In the genomic region with DNA sequence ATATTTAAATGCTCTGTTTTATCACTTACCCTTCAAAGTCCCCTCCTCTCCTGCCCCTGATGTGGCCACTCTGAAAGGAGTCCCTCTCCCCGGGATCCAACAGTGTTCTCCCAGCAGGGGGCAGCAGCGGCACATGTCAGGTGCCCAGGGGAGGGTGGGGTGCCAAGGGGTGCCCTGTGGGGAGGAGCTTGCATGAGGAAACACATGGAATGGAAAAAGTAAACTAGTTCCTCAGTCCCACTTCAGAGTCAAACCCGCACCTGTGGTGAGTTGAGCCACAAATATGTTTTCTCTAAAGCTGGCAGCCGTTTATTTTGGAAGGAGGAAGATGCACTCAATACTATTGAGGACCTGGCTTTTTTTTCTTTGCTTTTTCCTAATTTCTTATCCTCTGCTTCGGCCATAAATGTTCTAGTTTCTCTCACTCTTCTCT, we compare ENCODE assay signal across 8 cellular contexts. TPM values are rescaled to one million over a fixed set of nuclear protein-coding genes. Genes with fewer than 3 reads are reported as not detected.
DNase-seq lines count a peak whose midpoint lies in the region; ATAC-seq and TF ChIP-seq lines count a peak whose summit lies in the region.

No MANE protein-coding gene starts in this region.

- CTCF ChIA-PET in Caco-2 (lab: Charles Lee), result interaction anchor here (0.6 to 1.5 kb wide), 12 partner anchors 11 to 420 kb away, joined by 3 to 18 read pairs (median 4); a partner anchor contains a TSS

- intact Hi-C loops in Caco-2 (cut with micrococcal nuclease; ENCODE audit: unreplicated experiment), result loop anchor here (1.0 kb wide), 3 partner anchors 23 to 332 kb away; no protein-coding TSS in a partner anchor

- BruUV-seq in Caco-2 (replicated peaks; lab: Mats Ljungman, UMichigan), result no TSS peak

- no peaks in the 10 kb centered on the region for H4K20me1 ChIP-seq in Loucy (ENCODE audit: insufficient read depth, low read length, poor library complexity, severe bottlenecking)

- H3K4me3 ChIP-seq in Caco-2 (ENCODE audit: low read depth, low read length) (no peak overlapping the region), Loucy (ENCODE audit: low read length, poor library complexity, severe bottlenecking) (peak overlapping the region; percentile 66)

- H3K27me3 ChIP-seq in Caco-2 (replicated peaks; ENCODE audit: control insufficient read depth, insufficient read depth, low read length) (no peaks in the 10 kb centered on the region), Loucy (ENCODE audit: insufficient read depth, low read length, poor library complexity, severe bottlenecking) (no peaks in the 10 kb centered on the region)

- peaks cover 33% of the 10 kb centered on the region for H3K79me2 ChIP-seq in Loucy (ENCODE audit: insufficient read depth, low read length)

- H3K36me3 Mint-ChIP-seq in Caco-2 (ENCODE audit: insufficient read depth, unreplicated experiment) (no peaks in the 10 kb centered on the region), nephron (ENCODE audit: low read depth) (no peaks in the 10 kb centered on the region)
- no peaks in the 10 kb centered on the region for H3K36me3 Mint-ChIP-seq in activated T-cell treated with anti-CD3 and anti-CD28 coated beads, Interleukin-2, amount 50 U/mL, for 72 hours (ENCODE audit: insufficient read depth in 2 of 2)

- H2AFZ ChIP-seq in Loucy (ENCODE audit: low read length), result no peak overlapping the region

- H3K27me3 Mint-ChIP-seq in Caco-2 (ENCODE audit: insufficient read depth, unreplicated experiment), result no peaks in the 10 kb centered on the region
- H3K27me3 Mint-ChIP-seq in activated T-cell treated with anti-CD3 and anti-CD28 coated beads, Interleukin-2, amount 50 U/mL, for 72 hours (ENCODE audit: low read depth), result no peaks in the 10 kb centered on the region
- peaks cover 3% of the 10 kb centered on the region for H3K27me3 Mint-ChIP-seq in nephron (ENCODE audit: low read depth)

- POLR2A ChIA-PET in Caco-2 (lab: Charles Lee), result no interaction called here

- H3K9ac ChIP-seq in Loucy (ENCODE audit: low read depth, low read length, poor library complexity, severe bottlenecking), result peak overlapping the region; percentile 82

- H3K4me1 ChIP-seq in Caco-2 (peaks cover 17% of the 10 kb centered on the region), Loucy (ENCODE audit: insufficient read depth, low read length, poor library complexity, severe bottlenecking) (peaks cover 46% of the 10 kb centered on the region)

- peaks cover 6% of the 10 kb centered on the region for H3K4me1 Mint-ChIP-seq in Caco-2 (ENCODE audit: low read depth, unreplicated experiment)
- peaks cover 30% of the 10 kb centered on the region for H3K4me1 Mint-ChIP-seq in activated T-cell treated with anti-CD3 and anti-CD28 coated beads, Interleukin-2, amount 50 U/mL, for 72 hours (ENCODE audit: low read depth)
- H3K4me1 Mint-ChIP-seq in nephron, result no peaks in the 10 kb centered on the region

- no peak overlapping the region for H3K27ac Mint-ChIP-seq in Caco-2 (ENCODE audit: unreplicated experiment)
- H3K27ac Mint-ChIP-seq in activated T-cell treated with anti-CD3 and anti-CD28 coated beads, Interleukin-2, amount 50 U/mL, for 72 hours, result peak overlapping the region; percentile 71
- no peak overlapping the region for H3K27ac Mint-ChIP-seq in nephron

- peak; percentile 87 to 92 for TF ChIP-seq CTCF in Caco-2 (IDR thresholded peaks at IDR 0.05; ENCODE audit: insufficient read depth in 1 of 2, low read depth in 1 of 2, low read length in 1 of 2, severe bottlenecking in 1 of 2, unreplicated experiment in 1 of 2)
- peak; percentile 99 for TF ChIP-seq CTCF in Loucy (conservative IDR thresholded peaks at IDR 0.05; ENCODE audit: low read length)
- peak; percentile 51 to 68 (median 68) for TF ChIP-seq CTCF in nephron (IDR thresholded peaks at IDR 0.05; ENCODE audit: unreplicated experiment in 3 of 3)

- H3K9me3 ChIP-seq in Caco-2 (no peaks in the 10 kb centered on the region), Loucy (ENCODE audit: insufficient read depth, low read depth, low read length) (no peaks in the 10 kb centered on the region)

- H3K4me2 ChIP-seq in Loucy (ENCODE audit: low read depth, low read length, poor library complexity, severe bottlenecking), result peak overlapping the region; percentile 86

- H3F3A ChIP-seq in Loucy (ENCODE audit: low read depth), result peaks cover 12% of the 10 kb centered on the region; the same call in 1 of the 2 replicates

- H3K9me3 Mint-ChIP-seq in Caco-2 (ENCODE audit: unreplicated experiment) (no peaks in the 10 kb centered on the region), nephron (no peaks in the 10 kb centered on the region)
- H3K9me3 Mint-ChIP-seq in activated T-cell treated with anti-CD3 and anti-CD28 coated beads, Interleukin-2, amount 50 U/mL, for 72 hours, result peaks cover 0 to 2% of the 10 kb centered on the region in 2 donors

- no peaks in the 10 kb centered on the region for H3K9me2 ChIP-seq in Loucy (replicated peaks; ENCODE audit: low read depth, low read length)

- H3K36me3 ChIP-seq in Caco-2 (ENCODE audit: control insufficient read depth, insufficient read depth, low read length), result no peaks in the 10 kb centered on the region
- H3K36me3 ChIP-seq in Loucy (ENCODE audit: insufficient read depth, low read length), result no peaks in the 10 kb centered on the region

- ATAC-seq in GM21526 (IDR thresholded peaks at IDR 0.05; ENCODE audit: low FRiP score, unreplicated experiment), result peak; percentile 68
- ATAC-seq in activated T-cell treated with anti-CD3 and anti-CD28 coated beads, Interleukin-2, amount 50 U/mL, for 72 hours (replicated peaks in 1 of 2), result peak; percentile 93 to 94
- peak; percentile 94 for ATAC-seq in stimulated activated naive CD8-positive, alpha-beta T cell treated with anti-CD3 and anti-CD28 coated beads, Interleukin-15, Interleukin-2, amounts not matched to agents 100 U/mL and 50 U/mL, for 24 hours

- no peak overlapping the region for H3K4me3 Mint-ChIP-seq in Caco-2 (ENCODE audit: unreplicated experiment)
- peak overlapping the region; percentile 65 to 75 for H3K4me3 Mint-ChIP-seq in activated T-cell treated with anti-CD3 and anti-CD28 coated beads, Interleukin-2, amount 50 U/mL, for 72 hours
- H3K4me3 Mint-ChIP-seq in nephron, result no peak overlapping the region

- DNase-seq in Caco-2 (peak; percentile 89 to 91), RPMI8226 (peak; percentile 95), fibroblast of gingiva (ENCODE audit: low read depth) (peak; percentile 71)
- peak; percentile 92 to 95 for DNase-seq in activated T-cell treated with anti-CD3 and anti-CD28 coated beads, Interleukin-2, amount 50 U/mL, for 72 hours
- DNase-seq in stimulated activated naive CD8-positive, alpha-beta T cell treated with anti-CD3 and anti-CD28 coated beads, Interleukin-15, Interleukin-2, amounts not matched to agents 100 U/mL and 50 U/mL, for 24 hours, result peak; percentile 99

RNA-seq across cellular contexts. Expression of a gene that starts 30.1 kb away (rescaled TPM):
- 1.5 and 2.0 TPM in 2 replicates for total RNA-seq in Caco-2 (2022)
- 10 to 100 TPM; 15.2 to 20.6 TPM for total RNA-seq in activated T-cell treated with anti-CD3 and anti-CD28 coated beads, Interleukin-2, amount 50 U/mL, for 72 hours

RNA-seq across cellular contexts. Expression of a gene that starts 40.9 kb away (rescaled TPM):
- total RNA-seq in Caco-2 (2022), result 14.5 and 15.8 TPM in 2 replicates
- 10 to 100 TPM; 14.0 to 16.9 TPM for total RNA-seq in activated T-cell treated with anti-CD3 and anti-CD28 coated beads, Interleukin-2, amount 50 U/mL, for 72 hours

RNA-seq across cellular contexts. Expression of a gene that starts 41.0 kb away (rescaled TPM):
- 12.1 and 17.8 TPM in 2 replicates for total RNA-seq in Caco-2 (2022)
- total RNA-seq in activated T-cell treated with anti-CD3 and anti-CD28 coated beads, Interleukin-2, amount 50 U/mL, for 72 hours, result 10 to 100 TPM; 20.3 to 27.6 TPM

Comparison
In these comparisons a context has a peak if more than half of its experiments do, and no peak if none do; other contexts are left out.
1. H3K4me3 Mint-ChIP-seq: peak in activated T-cell treated with anti-CD3 and anti-CD28 coated beads, Interleukin-2, amount 50 U/mL, for 72 hours (2 of 2); none in Caco-2 (single experiment) and nephron (0 of 3).
2. Peak in every context shown above with its lines, with median percentiles within 50 percentile points of each other: DNase-seq, CTCF ChIP-seq and ATAC-seq.